ENCODE assay signal across 16 cellular contexts in genomic region chr11:77152846-77153245, GRCh38. TPM values are rescaled to one million over a fixed set of nuclear protein-coding genes. Genes with fewer than 3 reads are reported as not detected.
A peak's percentile ranks its signal among the peaks of the same experiment; 100 is the strongest.
DNase-seq lines count a peak whose midpoint lies in the region; ATAC-seq and TF ChIP-seq lines count a peak whose summit lies in the region.
"Had no signal": no experiment of that assay in that cellular context is flagged by ENCODE, and none has a peak within 500 bp of the region (broad histone marks: within the 10 kb centered on the region; RNA-seq: fewer than 3 reads in every experiment).

No MANE protein-coding gene starts in this region.

- H3K27ac ChIP-seq in skin epidermis (peak overlapping the region in 11 of 21 experiments; percentile 28 to 75 (median 43)), testis (no peak overlapping the region)
- H3K27ac ChIP-seq: gastroesophageal sphincter, transverse colon, VCaP had no signal

- peaks cover 36% of the 10 kb centered on the region for H3K4me1 ChIP-seq in testis

- H3K27ac Mint-ChIP-seq in activated T-cell treated with anti-CD3 and anti-CD28 coated beads, Interleukin-2, amount 50 U/mL, for 72 hours: peak overlapping the region; percentile 54

- intact Hi-C loops in testis (cut with DNase I; ENCODE audit: low total_unique reads): no loop called here

- H3K4me3 Mint-ChIP-seq in activated T-cell treated with anti-CD3 and anti-CD28 coated beads, Interleukin-2, amount 50 U/mL, for 72 hours: peak overlapping the region; percentile 27 to 50
- H3K4me3 Mint-ChIP-seq in activated T-cell treated with anti-CD3 and anti-CD28 coated beads, Interleukin-2, amount 50 U/mL, for 4 hours: no peak overlapping the region

- no peak for TF ChIP-seq CTCF in choroid plexus epithelial cell (conservative IDR thresholded peaks at IDR 0.05; ENCODE audit: low read depth, low read length)
- TF ChIP-seq CTCF in testis (IDR thresholded peaks at IDR 0.05): no peak

- ATAC-seq in activated T-cell treated with anti-CD3 and anti-CD28 coated beads, Interleukin-2, amount 50 U/mL, for 72 hours (replicated peaks in 1 of 2): no peak
- no peak for ATAC-seq in activated T-cell treated with anti-CD3 and anti-CD28 coated beads, Interleukin-2, amount 50 U/mL, for 4 hours
- ATAC-seq: gastroesophageal sphincter had no signal

- no peaks in the 10 kb centered on the region for H3K27me3 ChIP-seq in testis
- H3K27me3 ChIP-seq: transverse colon had no signal

- no peaks in the 10 kb centered on the region for H3K9me3 Mint-ChIP-seq in activated T-cell treated with anti-CD3 and anti-CD28 coated beads, Interleukin-2, amount 50 U/mL, for 72 hours
- H3K9me3 Mint-ChIP-seq in activated T-cell treated with anti-CD3 and anti-CD28 coated beads, Interleukin-2, amount 50 U/mL, for 4 hours: no peaks in the 10 kb centered on the region

- H3K27me3 Mint-ChIP-seq in activated T-cell treated with anti-CD3 and anti-CD28 coated beads, Interleukin-2, amount 50 U/mL, for 72 hours (ENCODE audit: low read depth): no peaks in the 10 kb centered on the region
- no peaks in the 10 kb centered on the region for H3K27me3 Mint-ChIP-seq in activated T-cell treated with anti-CD3 and anti-CD28 coated beads, Interleukin-2, amount 50 U/mL, for 4 hours (ENCODE audit: low read depth)

- DNase-seq in activated T-cell treated with anti-CD3 and anti-CD28 coated beads, Interleukin-2, amount 50 U/mL, for 72 hours: no peak
- DNase-seq in activated T-cell treated with anti-CD3 and anti-CD28 coated beads, Interleukin-2, amount 50 U/mL, for 4 hours: no peak
- DNase-seq in SW480 (ENCODE audit: low spot score) (peak; percentile 26), choroid plexus epithelial cell (ENCODE audit: low read depth) (peak; percentile 57), iPS-NIHi7 (ENCODE audit: extremely low spot score) (no peak), testis (no peak), islet precursor cell (no peak)
- DNase-seq: DMS53, NCI-H2081 treated with DMSO at 0.1 percent for 48 hours, SHP77 treated with DMSO at 0.1 percent for 48 hours had no signal

- H3K4me3 ChIP-seq in choroid plexus epithelial cell (ENCODE audit: low read depth, low read length) (no peak overlapping the region), skin epidermis (no peak overlapping the region), testis (no peak overlapping the region)
- H3K4me3 ChIP-seq: gastroesophageal sphincter, transverse colon had no signal

- peaks cover 28% of the 10 kb centered on the region for H3K4me1 Mint-ChIP-seq in activated T-cell treated with anti-CD3 and anti-CD28 coated beads, Interleukin-2, amount 50 U/mL, for 72 hours (ENCODE audit: low read depth)
- H3K4me1 Mint-ChIP-seq in activated T-cell treated with anti-CD3 and anti-CD28 coated beads, Interleukin-2, amount 50 U/mL, for 4 hours (ENCODE audit: low read depth): peaks cover 39% of the 10 kb centered on the region

- H3K9me3 ChIP-seq in testis: no peaks in the 10 kb centered on the region
- H3K9me3 ChIP-seq: gastroesophageal sphincter, transverse colon had no signal

- no peaks in the 10 kb centered on the region for H3K36me3 ChIP-seq in testis (ENCODE audit: low read depth, missing control alignments)
- H3K36me3 ChIP-seq: gastroesophageal sphincter, transverse colon had no signal

- no peak for TF ChIP-seq POLR2A in testis (IDR thresholded peaks at IDR 0.05)

- 72 to 81% methylated on average over 6 of the region's 6 CpGs for WGBS in testis, 2 donors

- H3K36me3 Mint-ChIP-seq in activated T-cell treated with anti-CD3 and anti-CD28 coated beads, Interleukin-2, amount 50 U/mL, for 72 hours (ENCODE audit: insufficient read depth in 2 of 2): no peaks in the 10 kb centered on the region
- no peaks in the 10 kb centered on the region for H3K36me3 Mint-ChIP-seq in activated T-cell treated with anti-CD3 and anti-CD28 coated beads, Interleukin-2, amount 50 U/mL, for 4 hours (ENCODE audit: insufficient read depth)

RNA-seq across cellular contexts. Expression of gene MYO7A, which starts 24.8 kb away (rescaled TPM):
- under 1 TPM; 0.29 to 0.42 TPM for total RNA-seq in activated T-cell treated with anti-CD3 and anti-CD28 coated beads, Interleukin-2, amount 50 U/mL, for 72 hours
- under 1 TPM in 1 of 3 donors, not detected in 2; 0.14 TPM for total RNA-seq in activated T-cell treated with anti-CD3 and anti-CD28 coated beads, Interleukin-2, amount 50 U/mL, for 4 hours
- 100 to 1,000 TPM; 161 to 239 TPM for total RNA-seq in testis
- 40.1 TPM for polyA plus RNA-seq in testis (ENCODE audit: insufficient read depth, low read depth, low replicate concordance)
- total RNA-seq: M059J had no signal

RNA-seq across cellular contexts. Expression of gene OMP, which starts 50.2 kb away (rescaled TPM):
- not detected for total RNA-seq in activated T-cell treated with anti-CD3 and anti-CD28 coated beads, Interleukin-2, amount 50 U/mL, for 72 hours
- total RNA-seq in activated T-cell treated with anti-CD3 and anti-CD28 coated beads, Interleukin-2, amount 50 U/mL, for 4 hours: not detected
- total RNA-seq in testis: 1 to 10 TPM; 1.7 to 6.7 TPM
- polyA plus RNA-seq in testis (ENCODE audit: insufficient read depth, low read depth, low replicate concordance): not detected
- total RNA-seq: gastroesophageal sphincter, M059J, mononuclear cell had no signal

Comparison
In these comparisons a context has a peak if more than half of its experiments do, and no peak if none do; other contexts are left out.
1. DNase-seq: peak in SW480 (single experiment) and choroid plexus epithelial cell (single experiment); none in activated T-cell treated with anti-CD3 and anti-CD28 coated beads, Interleukin-2, amount 50 U/mL, for 72 hours (0 of 2), activated T-cell treated with anti-CD3 and anti-CD28 coated beads, Interleukin-2, amount 50 U/mL, for 4 hours (single experiment), iPS-NIHi7 (single experiment), testis (single experiment) and islet precursor cell (single experiment).
2. H3K27ac ChIP-seq: peak in skin epidermis (11 of 21); none in testis (0 of 2).
3. RNA of gene MYO7A, which starts 24.8 kb away (total RNA-seq): 161 to 239 TPM in testis; 0.29 to 0.42 TPM in activated T-cell treated with anti-CD3 and anti-CD28 coated beads, Interleukin-2, amount 50 U/mL, for 72 hours and 0.14 TPM in activated T-cell treated with anti-CD3 and anti-CD28 coated beads, Interleukin-2, amount 50 U/mL, for 4 hours; every median in the first group is over 100 times any median in the second.